In genomic region chr6:140017470-140017869, GRCh38 we compare ENCODE assay signal across 19 cellular contexts.
"Had no signal": no experiment of that assay in that cellular context is flagged by ENCODE, and none has a peak within 500 bp of the region (broad histone marks: within the 10 kb centered on the region; RNA-seq: fewer than 3 reads in every experiment).

No MANE protein-coding gene starts in this region.

- H3K4me2 ChIP-seq: neural progenitor cell had no signal

- H3K27ac ChIP-seq: coronary artery, esophagus muscularis mucosa, left lung, neural progenitor cell, psoas muscle, skin epidermis, spleen, testis, tibial artery had no signal

- H3K4me3 ChIP-seq: coronary artery, esophagus muscularis mucosa, left lung, neural progenitor cell, psoas muscle, skin epidermis, spleen, testis, tibial artery had no signal

- H3K4me1 ChIP-seq: left lung, neural progenitor cell, psoas muscle, testis, tibial artery had no signal

- ATAC-seq: left lung; naive thymus-derived CD4-positive, alpha-beta T cell; psoas muscle; right cardiac atrium; stimulated activated memory B cell treated with anti-CD40 and anti-IgM and Interleukin-4, amounts not matched to agents 10 μg/mL and 1 μg/mL and 100 μg/mL, for 72 hours; stimulated activated naive CD8-positive, alpha-beta T cell treated with anti-CD3 and anti-CD28 coated beads, Interleukin-15, Interleukin-2, amounts not matched to agents 100 U/mL and 50 U/mL, for 24 hours had no signal

- H3K36me3 ChIP-seq: esophagus muscularis mucosa, left lung, neural progenitor cell, spleen, tibial artery had no signal

- H3K27me3 ChIP-seq: esophagus muscularis mucosa, left lung, neural progenitor cell, spleen, testis, tibial artery had no signal

- H3K9ac ChIP-seq: neural progenitor cell had no signal

- H2AFZ ChIP-seq: neural progenitor cell had no signal

- H3K9me3 ChIP-seq: psoas muscle, testis had no signal

- DNase-seq: dermis blood vessel endothelial cell; effector memory CD4-positive, alpha-beta T cell; head of caudate nucleus; left lung; mesenchymal stem cell; naive thymus-derived CD4-positive, alpha-beta T cell; psoas muscle; right cardiac atrium; spleen; stimulated activated CD4-positive, alpha-beta T cell treated with anti-CD3 and anti-CD28 coated beads, Interleukin-4, amount 100 ng/mL, for 4 hours; stimulated activated naive CD8-positive, alpha-beta T cell treated with anti-CD3 and anti-CD28 coated beads, Interleukin-15, Interleukin-2, amounts not matched to agents 100 U/mL and 50 U/mL, for 24 hours; substantia nigra; testis; tibial artery had no signal
